ENCODE assay signal across 28 cellular contexts in genomic region chr3:127804141-127804540, GRCh38. TPM values are rescaled to one million over a fixed set of nuclear protein-coding genes. Genes with fewer than 3 reads are reported as not detected.
DNase-seq lines count a peak whose midpoint lies in the region; ATAC-seq and TF ChIP-seq lines count a peak whose summit lies in the region.
"Had no signal": no experiment of that assay in that cellular context is flagged by ENCODE, and none has a peak within 500 bp of the region (broad histone marks: within the 10 kb centered on the region; RNA-seq: fewer than 3 reads in every experiment).

No MANE protein-coding gene starts in this region.

- no peaks in the 10 kb centered on the region for H3K36me3 Mint-ChIP-seq in GM23338 (ENCODE audit: low read depth)
- H3K36me3 Mint-ChIP-seq in naive thymus-derived CD8-positive, alpha-beta T cell: no peaks in the 10 kb centered on the region
- H3K36me3 Mint-ChIP-seq: natural killer cell had no signal

- H4K20me1 ChIP-seq in GM23338 (replicated peaks; ENCODE audit: insufficient read depth) (no peaks in the 10 kb centered on the region), fibroblast of lung (ENCODE audit: control insufficient read depth, extremely low read depth, insufficient read depth, low read length) (no peaks in the 10 kb centered on the region)

- no peak overlapping the region for H3K27ac Mint-ChIP-seq in GM23338
- no peak overlapping the region for H3K27ac Mint-ChIP-seq in naive thymus-derived CD8-positive, alpha-beta T cell
- H3K27ac Mint-ChIP-seq: activated CD4-positive, alpha-beta T cell treated with anti-CD3 and anti-CD28 coated beads, Interleukin-2, amount 10 ng/mL, durations not matched to agents 7 days and 5 days; activated naive CD4-positive, alpha-beta T cell treated with anti-CD3 and anti-CD28 coated beads for 36 hours; effector memory CD8-positive, alpha-beta T cell; natural killer cell had no signal

- H3K4me3 ChIP-seq in GM23338 (no peak overlapping the region), SJSA1 (no peak overlapping the region), fibroblast of lung (replicated peaks in 1 of 4; ENCODE audit: control extremely low read depth in 1 of 4, insufficient read depth in 1 of 4, low read depth in 3 of 4, low read length in 4 of 4) (no peak overlapping the region), skeletal muscle satellite cell (ENCODE audit: low read length) (no peak overlapping the region), gastroesophageal sphincter (no peak overlapping the region)
- H3K4me3 ChIP-seq: adrenal gland, colonic mucosa, esophagus squamous epithelium, left ventricle myocardium inferior, ovary, spleen, upper lobe of left lung had no signal

- H3K27me3 Mint-ChIP-seq in GM23338 (ENCODE audit: insufficient read depth, low read depth, poor library complexity): peaks cover 3% of the 10 kb centered on the region
- H3K27me3 Mint-ChIP-seq in naive thymus-derived CD8-positive, alpha-beta T cell: no peaks in the 10 kb centered on the region

- H3K9me3 ChIP-seq in SJSA1 (replicated peaks): no peaks in the 10 kb centered on the region
- H3K9me3 ChIP-seq in fibroblast of lung (ENCODE audit: control insufficient read depth, insufficient read depth, low read depth, low read length): no peaks in the 10 kb centered on the region
- no peaks in the 10 kb centered on the region for H3K9me3 ChIP-seq in skeletal muscle satellite cell (replicated peaks; ENCODE audit: low read length)
- no peaks in the 10 kb centered on the region for H3K9me3 ChIP-seq in gastroesophageal sphincter
- H3K9me3 ChIP-seq: adrenal gland, colonic mucosa, esophagus squamous epithelium, left ventricle myocardium inferior, ovary, spleen, upper lobe of left lung had no signal

- no peak for DNase-seq in GM23338 (ENCODE audit: low spot score)
- DNase-seq in SJSA1 (ENCODE audit: low read depth in 1 of 2, low spot score in 2 of 2): no peak
- DNase-seq in fibroblast of lung (ENCODE audit: low read depth in 2 of 2): no peak
- DNase-seq in NCI-H526 treated with DMSO at 0.1 percent for 48 hours (lab: John Stamatoyannopoulos, UW): no peak
- no peak for DNase-seq in naive thymus-derived CD8-positive, alpha-beta T cell
- DNase-seq: activated CD4-positive, alpha-beta T cell treated with anti-CD3 and anti-CD28 coated beads, Interleukin-2, amount 10 ng/mL, durations not matched to agents 7 days and 5 days; activated naive CD4-positive, alpha-beta T cell treated with anti-CD3 and anti-CD28 coated beads for 36 hours; activated T-cell treated with anti-CD3 and anti-CD28 coated beads, Interleukin-2, amount 50 U/mL, for 4 hours; C1 segment of cervical spinal cord; colonic mucosa; DND-41; effector memory CD8-positive, alpha-beta T cell; esophagus squamous epithelium; KG1; left ventricle myocardium inferior; natural killer cell; NCI-H1436; NCI-H2107; NCI-H446; ovary; spleen; stimulated activated CD4-positive, alpha-beta T cell treated with anti-CD3 and anti-CD28 coated beads, Interleukin-2, amount 100 ng/mL, for 48 hours; upper lobe of left lung had no signal

- no peaks in the 10 kb centered on the region for H3K4me1 ChIP-seq in GM23338 (ENCODE audit: insufficient read depth)
- peaks cover 35% of the 10 kb centered on the region for H3K4me1 ChIP-seq in SJSA1 (replicated peaks)
- H3K4me1 ChIP-seq in fibroblast of lung (ENCODE audit: control insufficient read depth, extremely low read depth, insufficient read depth, low read length): peaks cover 32% of the 10 kb centered on the region
- peaks cover 41% of the 10 kb centered on the region for H3K4me1 ChIP-seq in skeletal muscle satellite cell (ENCODE audit: control insufficient read depth, insufficient read depth, low read length)
- peaks cover 0 to 34% (median 6%) of the 10 kb centered on the region in 3 donors for H3K4me1 ChIP-seq in gastroesophageal sphincter
- H3K4me1 ChIP-seq: adrenal gland, colonic mucosa had no signal

- ATAC-seq in GM23338 (peak; percentile 39; the same call in 2 of the 3 replicates), HG02571 (IDR thresholded peaks at IDR 0.05; ENCODE audit: unreplicated experiment) (no peak), gastroesophageal sphincter (no peak)
- no peak for ATAC-seq in naive thymus-derived CD8-positive, alpha-beta T cell
- ATAC-seq: activated T-cell treated with anti-CD3 and anti-CD28 coated beads, Interleukin-2, amount 50 U/mL, for 4 hours; effector memory CD8-positive, alpha-beta T cell; natural killer cell had no signal

- H3K27me3 ChIP-seq in GM23338 (ENCODE audit: insufficient read depth): no peaks in the 10 kb centered on the region
- no peaks in the 10 kb centered on the region for H3K27me3 ChIP-seq in SJSA1 (replicated peaks)
- no peaks in the 10 kb centered on the region for H3K27me3 ChIP-seq in fibroblast of lung (ENCODE audit: control insufficient read depth, insufficient read depth, low read length)
- H3K27me3 ChIP-seq in skeletal muscle satellite cell (ENCODE audit: control insufficient read depth, insufficient read depth, low read length): no peaks in the 10 kb centered on the region
- H3K27me3 ChIP-seq in gastroesophageal sphincter: no peaks in the 10 kb centered on the region
- H3K27me3 ChIP-seq: adrenal gland, colonic mucosa, esophagus squamous epithelium, ovary, spleen, upper lobe of left lung had no signal

- no peak for TF ChIP-seq POLR2A in gastroesophageal sphincter (IDR thresholded peaks at IDR 0.05)

- no peaks in the 10 kb centered on the region; the same call in 1 of the 3 replicates for H3K9me3 Mint-ChIP-seq in GM23338
- no peaks in the 10 kb centered on the region for H3K9me3 Mint-ChIP-seq in naive thymus-derived CD8-positive, alpha-beta T cell
- H3K9me3 Mint-ChIP-seq: activated naive CD4-positive, alpha-beta T cell treated with anti-CD3 and anti-CD28 coated beads for 36 hours; activated T-cell treated with anti-CD3 and anti-CD28 coated beads, Interleukin-2, amount 50 U/mL, for 4 hours; effector memory CD8-positive, alpha-beta T cell; natural killer cell had no signal

- H3K9ac ChIP-seq in fibroblast of lung (ENCODE audit: insufficient read depth, low read length) (no peak overlapping the region), skeletal muscle satellite cell (ENCODE audit: low read depth, low read length) (peak overlapping the region; percentile 11)

- POLR2A ChIA-PET in naive thymus-derived CD8-positive, alpha-beta T cell (lab: Charles Lee): no interaction called here

- no peak for TF ChIP-seq CTCF in GM23338 (conservative IDR thresholded peaks at IDR 0.05; ENCODE audit: low read depth in 2 of 2)
- TF ChIP-seq CTCF in fibroblast of lung (conservative IDR thresholded peaks at IDR 0.05 in 1 of 2, IDR thresholded peaks at IDR 0.05 in 1 of 2; ENCODE audit: low read depth in 1 of 2, low read length in 2 of 2): no peak
- no peak for TF ChIP-seq CTCF in gastroesophageal sphincter (IDR thresholded peaks at IDR 0.05)

- peaks cover 3% of the 10 kb centered on the region; the same call in 2 of the 3 replicates for H3K4me1 Mint-ChIP-seq in GM23338
- H3K4me1 Mint-ChIP-seq in naive thymus-derived CD8-positive, alpha-beta T cell: peaks cover 10 to 14% (median 13%) of the 10 kb centered on the region in 4 donors

- WGBS in gastroesophageal sphincter (ENCODE audit: low coverage in 1 of 2), 2 donors: 87 to 95% methylated on average over 8 to 9 of the region's 9 CpGs

- peaks cover 11% of the 10 kb centered on the region; the same call in 1 of the 2 replicates for H3K9me2 ChIP-seq in GM23338 (ENCODE audit: insufficient read depth)

- H2AFZ ChIP-seq in GM23338 (no peak overlapping the region), fibroblast of lung (ENCODE audit: low read length) (no peak overlapping the region)

- no peaks in the 10 kb centered on the region for H3F3A ChIP-seq in GM23338 (replicated peaks; ENCODE audit: low read depth)

- H3K27ac ChIP-seq in GM23338 (ENCODE audit: low read depth): no peak overlapping the region
- 0 out of 2 replicates have a peak overlapping the region, but pooled peaks have one; percentile 6 for H3K27ac ChIP-seq in SJSA1
- H3K27ac ChIP-seq in fibroblast of lung (ENCODE audit: insufficient read depth, low read length): peak overlapping the region; percentile 70
- peak overlapping the region in 1 of 4 donors; percentile 33 for H3K27ac ChIP-seq in gastroesophageal sphincter
- H3K27ac ChIP-seq: adrenal gland, colonic mucosa, esophagus squamous epithelium, left ventricle myocardium inferior, ovary, upper lobe of left lung, VCaP had no signal

- no peaks in the 10 kb centered on the region for H3K79me2 ChIP-seq in GM23338 (replicated peaks; ENCODE audit: insufficient read depth)
- H3K79me2 ChIP-seq in fibroblast of lung (ENCODE audit: control insufficient read depth, insufficient read depth, low read length): peaks cover 18% of the 10 kb centered on the region

- TF ChIP-seq EP300 in gastroesophageal sphincter (IDR thresholded peaks at IDR 0.05): no peak

- no peak overlapping the region for H3K4me3 Mint-ChIP-seq in GM23338
- no peak overlapping the region for H3K4me3 Mint-ChIP-seq in naive thymus-derived CD8-positive, alpha-beta T cell
- H3K4me3 Mint-ChIP-seq: activated CD4-positive, alpha-beta T cell treated with anti-CD3 and anti-CD28 coated beads, Interleukin-2, amount 10 ng/mL, durations not matched to agents 7 days and 5 days; activated naive CD4-positive, alpha-beta T cell treated with anti-CD3 and anti-CD28 coated beads for 36 hours; activated T-cell treated with anti-CD3 and anti-CD28 coated beads, Interleukin-2, amount 50 U/mL, for 4 hours; effector memory CD8-positive, alpha-beta T cell; natural killer cell had no signal

- no peaks in the 10 kb centered on the region for H3K36me3 ChIP-seq in GM23338 (ENCODE audit: insufficient read depth)
- H3K36me3 ChIP-seq in SJSA1: peaks cover 29% of the 10 kb centered on the region
- peaks cover 10% of the 10 kb centered on the region for H3K36me3 ChIP-seq in fibroblast of lung (ENCODE audit: control insufficient read depth, insufficient read depth, low read length)
- H3K36me3 ChIP-seq in skeletal muscle satellite cell (ENCODE audit: insufficient read depth, low read length): peaks cover 23% of the 10 kb centered on the region
- H3K36me3 ChIP-seq in gastroesophageal sphincter: peaks cover 0 to 14% of the 10 kb centered on the region in 2 donors
- H3K36me3 ChIP-seq: adrenal gland, ovary had no signal

- no peak overlapping the region for H3K4me2 ChIP-seq in GM23338
- no peak overlapping the region for H3K4me2 ChIP-seq in fibroblast of lung (ENCODE audit: extremely low read depth, insufficient read depth, low read length)
- H3K4me2 ChIP-seq in skeletal muscle satellite cell (ENCODE audit: low read length): no peak overlapping the region

RNA-seq across cellular contexts. Expression of gene MGLL, which starts 18.2 kb away (rescaled TPM):
- total RNA-seq in GM23338 (2014; rRNA removed; shearing (Covaris generic)): 0.62 and 0.83 TPM in 2 replicates
- polyA plus RNA-seq in GM23338 (2016; fragmentation: Nextera tagmentation; extraction: Ambion mirVana): 0.71 and 1.3 TPM in 2 replicates
- total RNA-seq in SJSA1 (2014; rRNA removed; shearing (Covaris generic)): 31.9 and 47.7 TPM in 2 replicates
- 15.2 and 60.1 TPM in 2 replicates for total RNA-seq in fibroblast of lung
- polyA plus RNA-seq in fibroblast of lung: 69.8 and 122 TPM in 2 replicates
- 101 and 175 TPM in 2 replicates for polyA plus RNA-seq in fibroblast of lung (2012)
- 75.2 and 302 TPM in 2 replicates for polyA minus RNA-seq in fibroblast of lung (ENCODE audit: low replicate concordance)
- total RNA-seq in skeletal muscle satellite cell (2012; rRNA removed): 34.0 and 68.8 TPM in 2 replicates
- 100 to 1,000 TPM in 1 of 4 donors, 10 to 100 TPM in 3; 39.2 to 171 (median 55.8) TPM for total RNA-seq in gastroesophageal sphincter
- under 1 TPM; 0.34 to 0.77 TPM for total RNA-seq in naive thymus-derived CD8-positive, alpha-beta T cell
- under 1 TPM in 1 of 3 donors, not detected in 2; 0.62 TPM for polyA plus RNA-seq in naive thymus-derived CD8-positive, alpha-beta T cell
